1 cellular context compared by ENCODE assay signal in the genomic region with DNA sequence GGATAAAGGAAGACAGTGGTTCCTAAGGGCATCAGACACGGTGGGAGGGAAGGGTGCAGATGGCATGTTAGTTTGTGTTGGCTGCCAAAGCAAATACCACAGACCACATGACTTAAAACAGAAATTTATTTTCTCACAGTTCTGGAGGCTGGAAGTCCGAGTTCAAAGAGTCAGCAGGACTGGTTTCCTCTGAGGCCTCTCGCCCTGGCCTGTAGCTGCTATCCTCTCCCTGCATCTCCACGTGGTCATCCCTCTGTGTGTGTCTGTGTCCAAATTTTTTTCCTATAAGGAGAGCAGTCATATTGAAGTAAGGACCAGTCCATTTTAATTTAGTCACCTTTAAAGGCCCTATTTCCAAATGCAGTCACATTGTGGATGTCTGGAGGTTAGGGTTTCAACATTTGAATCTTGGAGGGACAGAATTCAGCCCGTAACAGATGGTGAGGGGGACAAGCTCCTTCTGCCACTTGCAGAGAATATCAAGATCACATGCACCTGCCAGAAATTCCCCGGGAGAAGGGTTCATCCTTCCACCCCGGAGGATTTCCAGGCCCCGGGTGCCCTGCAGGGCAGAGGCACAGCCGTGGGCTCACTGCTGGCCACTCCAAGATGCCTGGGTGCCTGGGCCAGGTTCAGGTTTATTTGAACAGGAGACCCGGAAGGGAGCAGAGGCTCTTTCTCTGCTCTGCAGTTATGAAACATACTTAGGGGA.
A peak's percentile ranks its signal among the peaks of the same experiment; 100 is the strongest.
TF ChIP-seq lines count a peak whose summit lies in the region.

No MANE protein-coding gene starts in this region.

TF ChIP-seq in HepG2, 621 proteins besides CTCF, POLR2A, EP300 and RAD21 (continued from another document):
- TF ChIP-seq FOXK1 (CRISPR knock-in tag; IDR thresholded peaks at IDR 0.05; ENCODE audit: borderline replicate concordance, low read depth) (0 out of 2 replicates have a peak, but pooled peaks have one; percentile 22), ELF3 (CRISPR knock-in tag; IDR thresholded peaks at IDR 0.05) (peak; percentile 30; the same call in 1 of the 2 replicates), CREM (IDR thresholded peaks at IDR 0.05) (0 out of 2 replicates have a peak, but pooled peaks have one; percentile 29), CREM (CRISPR knock-in tag; IDR thresholded peaks at IDR 0.05) (no peak), DMAP1 (CRISPR knock-in tag; IDR thresholded peaks at IDR 0.05) (no peak; the same call in 1 of the 2 replicates), HDAC2 (CRISPR knock-in tag; IDR thresholded peaks at IDR 0.05) (no peak), SP5 (CRISPR knock-in tag; IDR thresholded peaks at IDR 0.05; ENCODE audit: borderline replicate concordance, low read depth) (peak; percentile 27; the same call in 1 of the 2 replicates), SSRP1 (CRISPR knock-in tag; IDR thresholded peaks at IDR 0.05) (no peak), ZNF510 (CRISPR knock-in tag; IDR thresholded peaks at IDR 0.05; ENCODE audit: low read depth) (no peak)
- TF ChIP-seq, protein P1, sequence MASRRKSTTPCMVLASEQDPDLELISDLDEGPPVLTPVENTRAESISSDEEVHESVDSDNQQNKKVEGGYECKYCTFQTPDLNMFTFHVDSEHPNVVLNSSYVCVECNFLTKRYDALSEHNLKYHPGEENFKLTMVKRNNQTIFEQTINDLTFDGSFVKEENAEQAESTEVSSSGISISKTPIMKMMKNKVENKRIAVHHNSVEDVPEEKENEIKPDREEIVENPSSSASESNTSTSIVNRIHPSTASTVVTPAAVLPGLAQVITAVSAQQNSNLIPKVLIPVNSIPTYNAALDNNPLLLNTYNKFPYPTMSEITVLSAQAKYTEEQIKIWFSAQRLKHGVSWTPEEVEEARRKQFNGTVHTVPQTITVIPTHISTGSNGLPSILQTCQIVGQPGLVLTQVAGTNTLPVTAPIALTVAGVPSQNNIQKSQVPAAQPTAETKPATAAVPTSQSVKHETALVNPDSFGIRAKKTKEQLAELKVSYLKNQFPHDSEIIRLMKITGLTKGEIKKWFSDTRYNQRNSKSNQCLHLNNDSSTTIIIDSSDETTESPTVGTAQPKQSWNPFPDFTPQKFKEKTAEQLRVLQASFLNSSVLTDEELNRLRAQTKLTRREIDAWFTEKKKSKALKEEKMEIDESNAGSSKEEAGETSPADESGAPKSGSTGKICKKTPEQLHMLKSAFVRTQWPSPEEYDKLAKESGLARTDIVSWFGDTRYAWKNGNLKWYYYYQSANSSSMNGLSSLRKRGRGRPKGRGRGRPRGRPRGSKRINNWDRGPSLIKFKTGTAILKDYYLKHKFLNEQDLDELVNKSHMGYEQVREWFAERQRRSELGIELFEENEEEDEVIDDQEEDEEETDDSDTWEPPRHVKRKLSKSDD (CRISPR knock-in tag; IDR thresholded peaks at IDR 0.05; ENCODE audit: low read depth) = no peak
- TF ChIP-seq, protein P2, sequence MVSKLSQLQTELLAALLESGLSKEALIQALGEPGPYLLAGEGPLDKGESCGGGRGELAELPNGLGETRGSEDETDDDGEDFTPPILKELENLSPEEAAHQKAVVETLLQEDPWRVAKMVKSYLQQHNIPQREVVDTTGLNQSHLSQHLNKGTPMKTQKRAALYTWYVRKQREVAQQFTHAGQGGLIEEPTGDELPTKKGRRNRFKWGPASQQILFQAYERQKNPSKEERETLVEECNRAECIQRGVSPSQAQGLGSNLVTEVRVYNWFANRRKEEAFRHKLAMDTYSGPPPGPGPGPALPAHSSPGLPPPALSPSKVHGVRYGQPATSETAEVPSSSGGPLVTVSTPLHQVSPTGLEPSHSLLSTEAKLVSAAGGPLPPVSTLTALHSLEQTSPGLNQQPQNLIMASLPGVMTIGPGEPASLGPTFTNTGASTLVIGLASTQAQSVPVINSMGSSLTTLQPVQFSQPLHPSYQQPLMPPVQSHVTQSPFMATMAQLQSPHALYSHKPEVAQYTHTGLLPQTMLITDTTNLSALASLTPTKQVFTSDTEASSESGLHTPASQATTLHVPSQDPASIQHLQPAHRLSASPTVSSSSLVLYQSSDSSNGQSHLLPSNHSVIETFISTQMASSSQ (IDR thresholded peaks at IDR 0.05; ENCODE audit: low read depth) = no peak
- TF ChIP-seq, protein P2 (CRISPR knock-in tag; IDR thresholded peaks at IDR 0.05; ENCODE audit: borderline replicate concordance) = no peak
- TF ChIP-seq, protein P3, sequence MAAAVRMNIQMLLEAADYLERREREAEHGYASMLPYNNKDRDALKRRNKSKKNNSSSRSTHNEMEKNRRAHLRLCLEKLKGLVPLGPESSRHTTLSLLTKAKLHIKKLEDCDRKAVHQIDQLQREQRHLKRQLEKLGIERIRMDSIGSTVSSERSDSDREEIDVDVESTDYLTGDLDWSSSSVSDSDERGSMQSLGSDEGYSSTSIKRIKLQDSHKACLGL (CRISPR knock-in tag; IDR thresholded peaks at IDR 0.05) = no peak; the same call in 1 of the 2 replicates
